ENCODE assay signal across 8 cellular contexts in genomic region chr12:48853228-48853688, GRCh38. TPM values are rescaled to one million over a fixed set of nuclear protein-coding genes. Genes with fewer than 3 reads are reported as not detected.
DNase-seq lines count a peak whose midpoint lies in the region; ATAC-seq lines count a peak whose summit lies in the region.

No MANE protein-coding gene starts in this region.

- DNase-seq in GM03348 (ENCODE audit: low spot score) = peak; percentile 83
- peak; percentile 67 for DNase-seq in NCI-H446 treated with DMSO at 0.1 percent for 48 hours (lab: John Stamatoyannopoulos, UW)
- peak; percentile 74 for DNase-seq in activated CD4-positive, alpha-beta T cell treated with anti-CD3 and anti-CD28 coated beads for 1 hour
- peak; percentile 82 for DNase-seq in cerebellum (ENCODE audit: low spot score)
- peak; percentile 90 for DNase-seq in kidney tubule cell (ENCODE audit: low spot score)
- DNase-seq in stimulated activated CD4-positive, alpha-beta T cell treated with anti-CD3 and anti-CD28 coated beads, Interleukin-15, amount 100 ng/mL, for 48 hours (ENCODE audit: low read depth in 2 of 2) = peak; percentile 71 to 86

- peak; percentile 46 for ATAC-seq in HG03280 (IDR thresholded peaks at IDR 0.05; ENCODE audit: unreplicated experiment)
- ATAC-seq in GM19023 (IDR thresholded peaks at IDR 0.05; ENCODE audit: unreplicated experiment) = no peak

RNA-seq across cellular contexts. Expression of gene DDX23, which starts 1.3 kb away (rescaled TPM):
- total RNA-seq in cerebellum = 51.4 TPM

RNA-seq across cellular contexts. Expression of gene RND1, which starts 12.4 kb away (rescaled TPM):
- total RNA-seq in cerebellum = 10.8 TPM

RNA-seq across cellular contexts. Expression of gene CACNB3, which starts 35.0 kb away (rescaled TPM):
- total RNA-seq in cerebellum = 28.4 TPM
